ENCODE assay signal across 9 cellular contexts in genomic region chr20:41173791-41174341, GRCh38. TPM values are rescaled to one million over a fixed set of nuclear protein-coding genes. Genes with fewer than 3 reads are reported as not detected.
A peak's percentile ranks its signal among the peaks of the same experiment; 100 is the strongest.
DNase-seq lines count a peak whose midpoint lies in the region; ATAC-seq lines count a peak whose summit lies in the region.
"Had no signal": no experiment of that assay in that cellular context is flagged by ENCODE, and none has a peak within 500 bp of the region (broad histone marks: within the 10 kb centered on the region; RNA-seq: fewer than 3 reads in every experiment).

No MANE protein-coding gene starts in this region.

- H3K27me3 Mint-ChIP-seq in activated T-helper 17 cell treated with anti-CD3 and anti-CD28 coated beads, Interleukin-2, amount 50 U/mL, for 72 hours, result no peaks in the 10 kb centered on the region

- peak overlapping the region; percentile 84 for H3K27ac ChIP-seq in layer of hippocampus (ENCODE audit: low read depth, low read length)

- H3K27me3 ChIP-seq in layer of hippocampus (ENCODE audit: control insufficient read depth, insufficient read depth, low read length), result no peaks in the 10 kb centered on the region

- ATAC-seq in activated T-helper 17 cell treated with anti-CD3 and anti-CD28 coated beads, Interleukin-2, amount 50 U/mL, for 72 hours (replicated peaks), result no peak
- ATAC-seq in stimulated activated effector memory CD8-positive, alpha-beta T cell treated with anti-CD3 and anti-CD28 coated beads, Interleukin-12 subunit alpha, Interleukin-12 subunit beta, amount 100 ng/mL, for 72 hours, result no peak
- no peak for ATAC-seq in HG02763 (IDR thresholded peaks at IDR 0.05; ENCODE audit: unreplicated experiment)

- H3K4me1 Mint-ChIP-seq in activated T-helper 17 cell treated with anti-CD3 and anti-CD28 coated beads, Interleukin-2, amount 50 U/mL, for 72 hours, result peaks cover 25% of the 10 kb centered on the region
- H3K4me1 Mint-ChIP-seq in stimulated activated effector memory CD8-positive, alpha-beta T cell treated with anti-CD3 and anti-CD28 coated beads, Interleukin-12 subunit alpha, Interleukin-12 subunit beta, amount 100 ng/mL, for 72 hours, result peaks cover 32% of the 10 kb centered on the region

- H3K27ac Mint-ChIP-seq in activated T-helper 17 cell treated with anti-CD3 and anti-CD28 coated beads, Interleukin-2, amount 50 U/mL, for 72 hours, result peak overlapping the region; percentile 75
- peak overlapping the region; percentile 88 for H3K27ac Mint-ChIP-seq in stimulated activated effector memory CD8-positive, alpha-beta T cell treated with anti-CD3 and anti-CD28 coated beads, Interleukin-12 subunit alpha, Interleukin-12 subunit beta, amount 100 ng/mL, for 72 hours
- H3K27ac Mint-ChIP-seq: WTC11 had no signal

- DNase-seq in activated CD4-positive, alpha-beta T cell treated with anti-CD3 and anti-CD28 coated beads for 1 hour, result peak; percentile 6
- DNase-seq in activated CD4-positive, alpha-beta T cell treated with anti-CD3 and anti-CD28 coated beads for 4 hours, result no peak
- DNase-seq in stimulated activated effector memory CD8-positive, alpha-beta T cell treated with anti-CD3 and anti-CD28 coated beads, Interleukin-12 subunit alpha, Interleukin-12 subunit beta, amount 100 ng/mL, for 72 hours (ENCODE audit: low spot score in 2 of 2), result no peak
- DNase-seq in NCI-H524 treated with DMSO at 0.1 percent for 48 hours (lab: John Stamatoyannopoulos, UW) (no peak), germinal center (ENCODE audit: low spot score) (no peak)

- no peaks in the 10 kb centered on the region for H3K9me3 Mint-ChIP-seq in activated T-helper 17 cell treated with anti-CD3 and anti-CD28 coated beads, Interleukin-2, amount 50 U/mL, for 72 hours
- H3K9me3 Mint-ChIP-seq in stimulated activated effector memory CD8-positive, alpha-beta T cell treated with anti-CD3 and anti-CD28 coated beads, Interleukin-12 subunit alpha, Interleukin-12 subunit beta, amount 100 ng/mL, for 72 hours, result no peaks in the 10 kb centered on the region
- H3K9me3 Mint-ChIP-seq: WTC11 had no signal

- no peak overlapping the region for H3K4me3 Mint-ChIP-seq in activated T-helper 17 cell treated with anti-CD3 and anti-CD28 coated beads, Interleukin-2, amount 50 U/mL, for 72 hours
- H3K4me3 Mint-ChIP-seq in stimulated activated effector memory CD8-positive, alpha-beta T cell treated with anti-CD3 and anti-CD28 coated beads, Interleukin-12 subunit alpha, Interleukin-12 subunit beta, amount 100 ng/mL, for 72 hours, result no peak overlapping the region
- H3K4me3 Mint-ChIP-seq: WTC11 had no signal

- peaks cover 92% of the 10 kb centered on the region for H3K36me3 Mint-ChIP-seq in activated T-helper 17 cell treated with anti-CD3 and anti-CD28 coated beads, Interleukin-2, amount 50 U/mL, for 72 hours (ENCODE audit: low read depth)
- peaks cover 89% of the 10 kb centered on the region for H3K36me3 Mint-ChIP-seq in stimulated activated effector memory CD8-positive, alpha-beta T cell treated with anti-CD3 and anti-CD28 coated beads, Interleukin-12 subunit alpha, Interleukin-12 subunit beta, amount 100 ng/mL, for 72 hours

RNA-seq across cellular contexts. Expression of gene PLCG1, which starts 36.5 kb away (rescaled TPM):
- total RNA-seq in activated T-helper 17 cell treated with anti-CD3 and anti-CD28 coated beads, Interleukin-2, amount 50 U/mL, for 72 hours, result 100 to 1,000 TPM; 184 to 628 TPM
